8 cellular contexts compared by ENCODE assay signal in genomic region chr19:7294571-7295212, GRCh38. TPM values are rescaled to one million over a fixed set of nuclear protein-coding genes. Genes with fewer than 3 reads are reported as not detected.
DNase-seq lines count a peak whose midpoint lies in the region; ATAC-seq and TF ChIP-seq lines count a peak whose summit lies in the region.

No MANE protein-coding gene starts in this region.

- H3K4me3 ChIP-seq in GM23248 (peak overlapping the region; percentile 78), fibroblast of pulmonary artery (replicated peaks; ENCODE audit: low read depth, low read length) (peak overlapping the region; percentile 62), transverse colon (peak overlapping the region; percentile 18 to 100 (median 87))

- POLR2A ChIA-PET in activated CD4-positive, alpha-beta memory T cell treated with anti-CD3 and anti-CD28 coated beads, Interleukin-2, amount 10 ng/mL, durations not matched to agents 7 days and 5 days (lab: Charles Lee): interaction anchor here (1.5 kb wide), 1 partner anchor 195 kb away, joined by 3 read pairs; no protein-coding TSS in a partner anchor

- 5 to 8% methylated on average over 38 to 40 of the region's 40 CpGs for WGBS in GM23248 (ENCODE audit: low coverage in 1 of 2, low lambda C conversion rate in 2 of 2, missing lambda C conversion rate in 2 of 2), 2 experiments
- 2 to 3% methylated on average over 9 to 39 of the region's 40 CpGs for WGBS in transverse colon (ENCODE audit: low coverage in 1 of 2), 2 donors

- peaks cover 32% of the 10 kb centered on the region for H3K27me3 Mint-ChIP-seq in activated CD4-positive, alpha-beta memory T cell treated with anti-CD3 and anti-CD28 coated beads, Interleukin-2, amount 10 ng/mL, durations not matched to agents 7 days and 5 days
- H3K27me3 Mint-ChIP-seq in naive B cell: peaks cover 0 to 27% (median 5%) of the 10 kb centered on the region in 3 donors

- peaks cover 12% of the 10 kb centered on the region for H3K4me1 Mint-ChIP-seq in activated CD4-positive, alpha-beta memory T cell treated with anti-CD3 and anti-CD28 coated beads, Interleukin-2, amount 10 ng/mL, durations not matched to agents 7 days and 5 days
- H3K4me1 Mint-ChIP-seq in naive B cell: peaks cover 12 to 42% (median 41%) of the 10 kb centered on the region in 3 donors

- CTCF ChIA-PET in activated CD4-positive, alpha-beta memory T cell treated with anti-CD3 and anti-CD28 coated beads, Interleukin-2, amount 10 ng/mL, durations not matched to agents 7 days and 5 days (lab: Charles Lee): interaction anchor here (0.9 kb wide), 1 partner anchor 146 kb away, joined by 3 read pairs; no protein-coding TSS in a partner anchor

- no peaks in the 10 kb centered on the region for H3K9me3 Mint-ChIP-seq in activated CD4-positive, alpha-beta memory T cell treated with anti-CD3 and anti-CD28 coated beads, Interleukin-2, amount 10 ng/mL, durations not matched to agents 7 days and 5 days
- H3K9me3 Mint-ChIP-seq in naive B cell: no peaks in the 10 kb centered on the region

- H2AFZ ChIP-seq in GM23248: peak overlapping the region; percentile 88

- H3K27ac ChIP-seq in GM23248 (peak overlapping the region; percentile 13), transverse colon (peak overlapping the region; percentile 86 to 98 (median 94))

- TF ChIP-seq POLR2A in transverse colon (IDR thresholded peaks at IDR 0.05): no peak

- no peak overlapping the region for H3K27ac Mint-ChIP-seq in activated CD4-positive, alpha-beta memory T cell treated with anti-CD3 and anti-CD28 coated beads, Interleukin-2, amount 10 ng/mL, durations not matched to agents 7 days and 5 days
- H3K27ac Mint-ChIP-seq in naive B cell: peak overlapping the region in 2 of 6 donors; percentile 34 to 70

- H3K9me2 ChIP-seq in GM23248 (ENCODE audit: insufficient read depth): no peaks in the 10 kb centered on the region

- no peak for TF ChIP-seq EP300 in transverse colon (IDR thresholded peaks at IDR 0.05; ENCODE audit: low read depth)

- no peaks in the 10 kb centered on the region for H4K20me1 ChIP-seq in GM23248 (ENCODE audit: insufficient read depth)

- H3F3A ChIP-seq in GM23248 (ENCODE audit: insufficient read depth): no peaks in the 10 kb centered on the region

- H3K4me1 ChIP-seq in GM23248 (ENCODE audit: insufficient read depth): no peaks in the 10 kb centered on the region
- peaks cover 7 to 32% (median 22%) of the 10 kb centered on the region in 4 donors for H3K4me1 ChIP-seq in transverse colon

- H3K9ac ChIP-seq in GM23248: peak overlapping the region; percentile 88

- no peaks in the 10 kb centered on the region for H3K36me3 ChIP-seq in GM23248 (ENCODE audit: low read depth)
- H3K36me3 ChIP-seq in transverse colon: no peaks in the 10 kb centered on the region

- intact Hi-C loops in transverse colon (cut with DNase I; ENCODE audit: low total_unique reads): loop anchor here (1.0 kb wide), 1 partner anchor 96 kb away; no protein-coding TSS in a partner anchor

- H3K9me3 ChIP-seq in GM23248 (ENCODE audit: low read depth) (no peaks in the 10 kb centered on the region), transverse colon (no peaks in the 10 kb centered on the region)

- DNase-seq in DMS153 (lab: John Stamatoyannopoulos, UW) (peak; percentile 57), GM23248 (peak; percentile 72), NCI-H2029 treated with DMSO at 0.1 percent for 48 hours (lab: John Stamatoyannopoulos, UW) (peak; percentile 11), fibroblast of pulmonary artery (ENCODE audit: low read depth) (peak; percentile 50), naive B cell (peak; percentile 3), transverse colon (peak; percentile 83)
- no peak for DNase-seq in activated CD4-positive, alpha-beta memory T cell treated with anti-CD3 and anti-CD28 coated beads, Interleukin-2, amount 10 ng/mL, durations not matched to agents 7 days and 5 days

- in situ Hi-C loops in GM23248 (cut with MboI): no loop called here
- in situ Hi-C loops in transverse colon (cut with MboI; ENCODE audit: low pct_ligation_motif_present in 1 of 4, low pct_unique_long_range_greater_than_20kb in 1 of 4, low sequenced_read_pairs in 3 of 4): loop anchor here (5.0 to 25.0 kb wide), 4 partner anchors 90 to 107 kb away; no protein-coding TSS in a partner anchor

- TF ChIP-seq CTCF in fibroblast of pulmonary artery (IDR thresholded peaks at IDR 0.05; ENCODE audit: low read length, missing control alignments) (no peak), transverse colon (IDR thresholded peaks at IDR 0.05) (peak; percentile 37 to 58 (median 54))

- peak; percentile 21 to 41 for ATAC-seq in naive B cell (ENCODE audit: low read depth in 2 of 2)
- no peak for ATAC-seq in GM21526 (IDR thresholded peaks at IDR 0.05; ENCODE audit: low FRiP score, unreplicated experiment)

- H3K36me3 Mint-ChIP-seq in activated CD4-positive, alpha-beta memory T cell treated with anti-CD3 and anti-CD28 coated beads, Interleukin-2, amount 10 ng/mL, durations not matched to agents 7 days and 5 days (ENCODE audit: low read depth): no peaks in the 10 kb centered on the region
- no peaks in the 10 kb centered on the region for H3K36me3 Mint-ChIP-seq in naive B cell

- H3K27me3 ChIP-seq in GM23248 (replicated peaks; ENCODE audit: insufficient read depth) (no peaks in the 10 kb centered on the region; the same call in 1 of the 2 replicates), transverse colon (no peaks in the 10 kb centered on the region)

- H3K79me2 ChIP-seq in GM23248 (ENCODE audit: insufficient read depth): peaks cover 5% of the 10 kb centered on the region; the same call in 1 of the 2 replicates

- peak overlapping the region; percentile 80 for H3K4me2 ChIP-seq in GM23248 (ENCODE audit: unreplicated experiment)

- peak overlapping the region; percentile 66 for H3K4me3 Mint-ChIP-seq in activated CD4-positive, alpha-beta memory T cell treated with anti-CD3 and anti-CD28 coated beads, Interleukin-2, amount 10 ng/mL, durations not matched to agents 7 days and 5 days
- H3K4me3 Mint-ChIP-seq in naive B cell: peak overlapping the region; percentile 86 to 92 (median 90)

RNA-seq across cellular contexts. Expression of gene INSR, which starts 0.5 kb away (rescaled TPM):
- 11.7 and 13.0 TPM in 2 replicates for total RNA-seq in GM23248 (2014; rRNA removed; shearing (Covaris generic))
- polyA plus RNA-seq in GM23248 (2016; fragmentation: Nextera tagmentation; extraction: Ambion mirVana): 5.8 and 6.2 TPM in 2 replicates
- 1 to 10 TPM in 1 of 2 experiments, under 1 TPM in 1; 0.90 to 1.3 TPM for total RNA-seq in activated CD4-positive, alpha-beta memory T cell treated with anti-CD3 and anti-CD28 coated beads, Interleukin-2, amount 10 ng/mL, durations not matched to agents 7 days and 5 days
- polyA plus RNA-seq in naive B cell (ENCODE audit: low read depth in 6 of 6): 1 to 10 TPM in 2 of 6 donors, under 1 TPM in 3, not detected in 1; 0.40 to 2.2 (median 0.52) TPM
- total RNA-seq in transverse colon: 100 to 1,000 TPM; 134 to 252 (median 164) TPM

RNA-seq across cellular contexts. Expression of gene ARHGEF18, which starts 54.0 kb away (rescaled TPM):
- 23.3 and 33.8 TPM in 2 replicates for total RNA-seq in GM23248 (2014; rRNA removed; shearing (Covaris generic))
- polyA plus RNA-seq in GM23248 (2016; fragmentation: Nextera tagmentation; extraction: Ambion mirVana): 9.5 and 10.6 TPM in 2 replicates
- total RNA-seq in activated CD4-positive, alpha-beta memory T cell treated with anti-CD3 and anti-CD28 coated beads, Interleukin-2, amount 10 ng/mL, durations not matched to agents 7 days and 5 days: 10 to 100 TPM; 31.9 to 36.0 TPM
- polyA plus RNA-seq in naive B cell (ENCODE audit: low read depth in 6 of 6): 10 to 100 TPM in 1 of 6 donors, 1 to 10 TPM in 5; 3.0 to 19.9 (median 4.8) TPM
- total RNA-seq in transverse colon: 100 to 1,000 TPM in 1 of 4 donors, 10 to 100 TPM in 3; 32.0 to 162 (median 92.8) TPM
